In the genomic region with DNA sequence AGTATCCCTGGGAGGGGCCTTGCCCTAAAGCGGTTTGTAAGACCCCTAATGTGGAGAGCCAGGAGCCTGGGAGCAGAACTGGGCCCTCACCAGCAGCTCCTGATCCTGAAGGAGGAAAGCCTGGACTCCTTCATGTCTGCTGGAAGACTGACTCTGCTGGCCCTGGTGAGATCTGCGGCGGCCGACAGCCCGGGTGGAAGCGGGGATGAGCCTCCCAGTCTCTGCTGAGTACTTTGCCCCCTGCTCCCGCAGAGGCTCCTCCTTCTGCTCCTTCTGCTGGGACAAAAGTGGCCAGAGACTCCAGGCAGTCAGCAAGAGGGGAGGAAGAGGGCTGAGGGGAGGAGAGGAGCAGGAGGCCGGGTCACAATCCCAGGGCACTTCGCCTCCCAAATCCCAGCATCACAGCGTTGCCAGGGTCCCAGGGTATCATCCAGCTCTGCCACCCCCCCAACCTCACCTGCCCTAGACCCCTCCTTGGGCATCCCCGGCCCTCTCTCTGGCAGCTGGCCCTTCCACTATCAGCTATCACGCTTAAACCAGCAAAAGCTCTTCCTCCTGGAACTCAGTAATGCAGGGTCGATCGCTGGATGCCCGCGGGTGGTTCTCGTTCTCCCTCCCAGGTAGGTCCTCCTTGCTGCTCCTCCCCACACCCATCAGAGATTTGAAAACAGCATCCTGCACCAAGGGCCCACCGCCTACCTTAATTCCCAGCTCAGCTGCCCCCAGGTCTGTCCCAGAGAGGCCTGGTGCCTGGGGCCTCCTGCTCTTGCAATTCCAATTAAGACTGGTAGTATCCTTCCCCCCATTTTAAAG, we compare ENCODE assay signal across 29 cellular contexts. TPM values are rescaled to one million over a fixed set of nuclear protein-coding genes. Genes with fewer than 3 reads are reported as not detected.
DNase-seq lines count a peak whose midpoint lies in the region; ATAC-seq and TF ChIP-seq lines count a peak whose summit lies in the region.
"Had no signal": no experiment of that assay in that cellular context is flagged by ENCODE, and none has a peak within 500 bp of the region (broad histone marks: within the 10 kb centered on the region; RNA-seq: fewer than 3 reads in every experiment).

No MANE protein-coding gene starts in this region.

- H3K4me1 Mint-ChIP-seq in Caco-2 (ENCODE audit: low read depth, unreplicated experiment) (no peaks in the 10 kb centered on the region), progenitor cell of endocrine pancreas (ENCODE audit: low read depth) (no peaks in the 10 kb centered on the region)
- H3K4me1 Mint-ChIP-seq in CD8-positive, alpha-beta T cell (ENCODE audit: low read depth), result no peaks in the 10 kb centered on the region

- POLR2A ChIA-PET in Caco-2 (lab: Charles Lee), result no interaction called here
- POLR2A ChIA-PET in GM10248 (lab: Yijun Ruan, JAX), result no interaction called here
- POLR2A ChIA-PET in CD8-positive, alpha-beta T cell (lab: Charles Lee), result no interaction called here

- TF ChIP-seq CTCF in Caco-2 (IDR thresholded peaks at IDR 0.05; ENCODE audit: insufficient read depth in 1 of 2, low read depth in 1 of 2, low read length in 1 of 2, severe bottlenecking in 1 of 2, unreplicated experiment in 1 of 2) (no peak), GM10248 (IDR thresholded peaks at IDR 0.05; ENCODE audit: control extremely low read depth, extremely low read depth, low read depth, missing control alignments) (no peak), progenitor cell of endocrine pancreas (IDR thresholded peaks at IDR 0.05; ENCODE audit: unreplicated experiment) (no peak), uterus (IDR thresholded peaks at IDR 0.05) (no peak)
- TF ChIP-seq CTCF in CD8-positive, alpha-beta T cell (IDR thresholded peaks at IDR 0.05), result no peak

- intact Hi-C loops in Caco-2 (cut with micrococcal nuclease; ENCODE audit: unreplicated experiment), result no loop called here
- intact Hi-C loops in uterus (cut with DNase I; ENCODE audit: low total_unique reads), result no loop called here
- intact Hi-C loops in CD8-positive, alpha-beta T cell (cut with DNase I, micrococcal nuclease), result no loop called here

- H3K27me3 Mint-ChIP-seq in Caco-2 (ENCODE audit: insufficient read depth, unreplicated experiment), result no peaks in the 10 kb centered on the region
- peaks cover 11% of the 10 kb centered on the region for H3K27me3 Mint-ChIP-seq in progenitor cell of endocrine pancreas
- no peaks in the 10 kb centered on the region for H3K27me3 Mint-ChIP-seq in CD8-positive, alpha-beta T cell (ENCODE audit: low read depth)

- no peak for ATAC-seq in CD8-positive, alpha-beta T cell
- no peak for ATAC-seq in stimulated activated naive CD8-positive, alpha-beta T cell treated with anti-CD3 and anti-CD28 coated beads, Interleukin-15, Interleukin-2, amounts not matched to agents 100 U/mL and 50 U/mL, for 24 hours
- ATAC-seq: activated T-cell treated with anti-CD3 and anti-CD28 coated beads, Interleukin-2, amount 50 U/mL, for 72 hours had no signal

- no peaks in the 10 kb centered on the region for H3K9me3 ChIP-seq in Caco-2
- H3K9me3 ChIP-seq in uterus, result no peaks in the 10 kb centered on the region
- no peaks in the 10 kb centered on the region for H3K9me3 ChIP-seq in CD8-positive, alpha-beta T cell (ENCODE audit: low read length)
- H3K9me3 ChIP-seq: BLaER1 treated with 17β-estradiol and CSF1 and Interleukin-3, amounts not matched to agents 10 nM and 100 nM; prostate gland; tibial nerve had no signal

- no peak for TF ChIP-seq POLR2A in uterus (IDR thresholded peaks at IDR 0.05)

- no TSS peak for BruUV-seq in Caco-2 (replicated peaks; lab: Mats Ljungman, UMichigan)

- CTCF ChIA-PET in Caco-2 (lab: Charles Lee), result interaction anchor here (2.3 kb wide), 1 partner anchor 16 kb away, joined by 10 read pairs; no protein-coding TSS in a partner anchor
- CTCF ChIA-PET in GM10248 (lab: Yijun Ruan, JAX), result interaction anchor here (1.8 kb wide), 1 partner anchor 18 kb away, joined by 3 read pairs; no protein-coding TSS in a partner anchor
- CTCF ChIA-PET in CD8-positive, alpha-beta T cell (lab: Charles Lee), result interaction anchor here (1.2 kb wide), 1 partner anchor 227 kb away, joined by 3 read pairs; no protein-coding TSS in a partner anchor

- H3K4me1 ChIP-seq in Caco-2 (peaks cover 16% of the 10 kb centered on the region), uterus (no peaks in the 10 kb centered on the region)
- H3K4me1 ChIP-seq in CD8-positive, alpha-beta T cell (ENCODE audit: insufficient read depth, low read length), result no peaks in the 10 kb centered on the region
- H3K4me1 ChIP-seq: prostate gland had no signal

- H3K4me3 Mint-ChIP-seq in Caco-2 (ENCODE audit: unreplicated experiment) (no peak overlapping the region), progenitor cell of endocrine pancreas (ENCODE audit: low read depth) (no peak overlapping the region)
- no peak overlapping the region for H3K4me3 Mint-ChIP-seq in CD8-positive, alpha-beta T cell
- H3K4me3 Mint-ChIP-seq: activated naive CD4-positive, alpha-beta T cell treated with anti-CD3 and anti-CD28 coated beads for 36 hours; activated T-cell treated with anti-CD3 and anti-CD28 coated beads, Interleukin-2, amount 50 U/mL, for 72 hours had no signal

- DNase-seq in Caco-2, result peak; percentile 46 to 62
- peak; percentile 10 for DNase-seq in GM10248 (ENCODE audit: extremely low spot score)
- DNase-seq in iPS-NIHi7 (ENCODE audit: extremely low spot score), result peak; percentile 15
- no peak for DNase-seq in progenitor cell of endocrine pancreas (ENCODE audit: low spot score, unreplicated experiment)
- DNase-seq in uterus, result no peak
- DNase-seq in CD8-positive, alpha-beta T cell, result no peak
- no peak for DNase-seq in stimulated activated naive CD8-positive, alpha-beta T cell treated with anti-CD3 and anti-CD28 coated beads, Interleukin-15, Interleukin-2, amounts not matched to agents 100 U/mL and 50 U/mL, for 24 hours
- DNase-seq: activated naive CD4-positive, alpha-beta T cell treated with anti-CD3 and anti-CD28 coated beads for 36 hours; activated T-cell treated with anti-CD3 and anti-CD28 coated beads, Interleukin-2, amount 50 U/mL, for 72 hours; brain microvascular endothelial cell; COR-L47; DMS79 treated with DMSO at 0.1 percent for 48 hours; effector CD8-positive, alpha-beta T cell; GF-D8; glutamatergic neuron; KBM-7; mammary epithelial cell; NCI-H1105 treated with DMSO at 0.1 percent for 48 hours; NCI-H2029; NCI-H2227 treated with DMSO at 0.1 percent for 48 hours; RPMI8226 had no signal

- H3K27ac Mint-ChIP-seq in Caco-2 (ENCODE audit: unreplicated experiment) (no peak overlapping the region), progenitor cell of endocrine pancreas (peak overlapping the region; percentile 69)
- no peak overlapping the region for H3K27ac Mint-ChIP-seq in CD8-positive, alpha-beta T cell
- H3K27ac Mint-ChIP-seq: activated naive CD4-positive, alpha-beta T cell treated with anti-CD3 and anti-CD28 coated beads for 36 hours; activated T-cell treated with anti-CD3 and anti-CD28 coated beads, Interleukin-2, amount 50 U/mL, for 72 hours had no signal

- H3K36me3 ChIP-seq in Caco-2 (ENCODE audit: control insufficient read depth, insufficient read depth, low read length), result no peaks in the 10 kb centered on the region
- H3K36me3 ChIP-seq in uterus, result no peaks in the 10 kb centered on the region
- no peaks in the 10 kb centered on the region for H3K36me3 ChIP-seq in CD8-positive, alpha-beta T cell (ENCODE audit: insufficient read depth, low read length)
- H3K36me3 ChIP-seq: BLaER1 treated with 17β-estradiol and CSF1 and Interleukin-3, amounts not matched to agents 10 nM and 100 nM; brain microvascular endothelial cell; prostate gland; tibial nerve had no signal

- H3K27me3 ChIP-seq in Caco-2 (replicated peaks; ENCODE audit: control insufficient read depth, insufficient read depth, low read length) (no peaks in the 10 kb centered on the region), uterus (no peaks in the 10 kb centered on the region)
- H3K27me3 ChIP-seq in CD8-positive, alpha-beta T cell (ENCODE audit: insufficient read depth, low read length), result no peaks in the 10 kb centered on the region
- H3K27me3 ChIP-seq: BLaER1 treated with 17β-estradiol and CSF1 and Interleukin-3, amounts not matched to agents 10 nM and 100 nM; brain microvascular endothelial cell; tibial nerve had no signal

- no peak overlapping the region for H3K4me3 ChIP-seq in Caco-2 (ENCODE audit: low read depth, low read length)
- no peak overlapping the region for H3K4me3 ChIP-seq in uterus
- H3K4me3 ChIP-seq in CD8-positive, alpha-beta T cell (ENCODE audit: low read depth, low read length), result no peak overlapping the region
- H3K4me3 ChIP-seq: BLaER1 treated with 17β-estradiol and CSF1 and Interleukin-3, amounts not matched to agents 10 nM and 100 nM; prostate gland; tibial nerve had no signal

- H3K36me3 Mint-ChIP-seq in Caco-2 (ENCODE audit: insufficient read depth, unreplicated experiment) (no peaks in the 10 kb centered on the region), progenitor cell of endocrine pancreas (ENCODE audit: insufficient read depth) (no peaks in the 10 kb centered on the region)
- no peaks in the 10 kb centered on the region for H3K36me3 Mint-ChIP-seq in CD8-positive, alpha-beta T cell

- H3K27ac ChIP-seq in uterus, result no peak overlapping the region
- no peak overlapping the region for H3K27ac ChIP-seq in CD8-positive, alpha-beta T cell (ENCODE audit: low read depth, low read length)
- H3K27ac ChIP-seq: brain microvascular endothelial cell, prostate gland, tibial nerve had no signal

- H3K9me3 Mint-ChIP-seq in Caco-2 (ENCODE audit: unreplicated experiment), result no peaks in the 10 kb centered on the region
- no peaks in the 10 kb centered on the region for H3K9me3 Mint-ChIP-seq in progenitor cell of endocrine pancreas (ENCODE audit: low read depth)
- H3K9me3 Mint-ChIP-seq in CD8-positive, alpha-beta T cell, result no peaks in the 10 kb centered on the region
- H3K9me3 Mint-ChIP-seq: activated naive CD4-positive, alpha-beta T cell treated with anti-CD3 and anti-CD28 coated beads for 36 hours; activated T-cell treated with anti-CD3 and anti-CD28 coated beads, Interleukin-2, amount 50 U/mL, for 72 hours had no signal

RNA-seq across cellular contexts. Expression of a gene that starts 7.9 kb away (rescaled TPM):
- total RNA-seq in Caco-2 (2022), result not detected in 2 replicates
- not detected in 2 replicates for total RNA-seq in progenitor cell of endocrine pancreas
- total RNA-seq in uterus, result not detected
- total RNA-seq in CD8-positive, alpha-beta T cell, result not detected
- total RNA-seq: activated naive CD4-positive, alpha-beta T cell treated with anti-CD3 and anti-CD28 coated beads for 36 hours; activated T-cell treated with anti-CD3 and anti-CD28 coated beads, Interleukin-2, amount 50 U/mL, for 72 hours; epithelial cell of proximal tubule; HT-29; mammary epithelial cell; MCF 10A; SK-MEL-5; T-helper 1 cell treated with Interleukin-12 subunit alpha and Interleukin-12 subunit beta and Interleukin-4 antibody, amounts not matched to agents 30 ng/mL and 1 ng/mL, for 36 hours; tibial nerve had no signal

RNA-seq across cellular contexts. Expression of a gene that starts 38.5 kb away (rescaled TPM):
- total RNA-seq in Caco-2 (2022) (121 and 127 TPM in 2 replicates), progenitor cell of endocrine pancreas (82.1 and 93.6 TPM in 2 replicates), uterus (10 to 100 TPM; 13.3 to 59.7 (median 27.3) TPM)
- 10 to 100 TPM; 14.5 to 15.5 TPM for total RNA-seq in CD8-positive, alpha-beta T cell

Comparison
In these comparisons a context has a peak if more than half of its experiments do, and no peak if none do; other contexts are left out.
1. DNase-seq: peak in Caco-2 (2 of 2), GM10248 (single experiment) and iPS-NIHi7 (single experiment); none in progenitor cell of endocrine pancreas (single experiment), uterus (0 of 2), CD8-positive, alpha-beta T cell (0 of 7) and stimulated activated naive CD8-positive, alpha-beta T cell treated with anti-CD3 and anti-CD28 coated beads, Interleukin-15, Interleukin-2, amounts not matched to agents 100 U/mL and 50 U/mL, for 24 hours (single experiment).